Comparison of ENCODE assay signal across 16 cellular contexts in genomic region chr3:121473001-121473400, GRCh38.
A peak's percentile ranks its signal among the peaks of the same experiment; 100 is the strongest.
DNase-seq lines count a peak whose midpoint lies in the region; ATAC-seq and TF ChIP-seq lines count a peak whose summit lies in the region.
"Had no signal": no experiment of that assay in that cellular context is flagged by ENCODE, and none has a peak within 500 bp of the region (broad histone marks: within the 10 kb centered on the region; RNA-seq: fewer than 3 reads in every experiment).

No MANE protein-coding gene starts in this region.

- H3K36me3 Mint-ChIP-seq in stimulated activated naive CD8-positive, alpha-beta T cell treated with anti-CD3 and anti-CD28 coated beads, Interleukin-15, Interleukin-2, amounts not matched to agents 100 ng/mL and 50 ng/mL, for 24 hours (ENCODE audit: low read depth), result peaks cover 78% of the 10 kb centered on the region
- H3K36me3 Mint-ChIP-seq: CD4-positive, alpha-beta memory T cell had no signal

- no TSS peak for BruUV-seq in mammary epithelial cell (replicated peaks; lab: Mats Ljungman, UMichigan)

- no peak for TF ChIP-seq CTCF in astrocyte of the cerebellum (IDR thresholded peaks at IDR 0.05; ENCODE audit: low read depth, low read length, missing control alignments)
- no peak for TF ChIP-seq CTCF in osteoblast (IDR thresholded peaks at IDR 0.05; ENCODE audit: extremely low read depth, low read depth, low read length)
- no peak for TF ChIP-seq CTCF in mammary epithelial cell (conservative IDR thresholded peaks at IDR 0.05 in 1 of 2, IDR thresholded peaks at IDR 0.05 in 1 of 2; ENCODE audit: extremely low read depth in 1 of 2, insufficient read depth in 1 of 2, low read depth in 1 of 2, low read length in 2 of 2)

- H3K4me1 Mint-ChIP-seq in stimulated activated naive CD8-positive, alpha-beta T cell treated with anti-CD3 and anti-CD28 coated beads, Interleukin-15, Interleukin-2, amounts not matched to agents 100 ng/mL and 50 ng/mL, for 24 hours (ENCODE audit: low read depth), result peaks cover 4% of the 10 kb centered on the region
- H3K4me1 Mint-ChIP-seq: CD4-positive, alpha-beta memory T cell; H9 had no signal

- H3K79me2 ChIP-seq in osteoblast (ENCODE audit: insufficient read depth, low read length) (no peaks in the 10 kb centered on the region), mammary epithelial cell (ENCODE audit: insufficient read depth, low read length) (no peaks in the 10 kb centered on the region)

- H2AFZ ChIP-seq in osteoblast (ENCODE audit: low read length) (peak overlapping the region; percentile 45), mammary epithelial cell (ENCODE audit: low read depth, low read length) (no peak overlapping the region)

- H3K9me3 ChIP-seq in osteoblast (ENCODE audit: low read depth, low read length), result no peaks in the 10 kb centered on the region
- no peaks in the 10 kb centered on the region for H3K9me3 ChIP-seq in mammary epithelial cell (replicated peaks; ENCODE audit: insufficient read depth, low read length)

- no peaks in the 10 kb centered on the region for H3K27me3 ChIP-seq in osteoblast (ENCODE audit: insufficient read depth, low read length)
- H3K27me3 ChIP-seq in mammary epithelial cell (ENCODE audit: insufficient read depth, low read length), result no peaks in the 10 kb centered on the region

- dilution Hi-C loops in mammary epithelial cell (cut with HindIII; ENCODE audit: low sequenced_read_pairs), result no loop called here

- no peak for ATAC-seq in stimulated activated naive CD8-positive, alpha-beta T cell treated with anti-CD3 and anti-CD28 coated beads, Interleukin-15, Interleukin-2, amounts not matched to agents 100 U/mL and 50 U/mL, for 24 hours

- no peak overlapping the region for H3K27ac ChIP-seq in osteoblast (ENCODE audit: low read depth, low read length)
- no peak overlapping the region for H3K27ac ChIP-seq in mammary epithelial cell (ENCODE audit: insufficient read depth, low read depth, low read length)
- H3K27ac ChIP-seq: C4-2B had no signal

- H3K4me2 ChIP-seq in osteoblast (ENCODE audit: insufficient read depth, low read length), result no peak overlapping the region
- no peak overlapping the region for H3K4me2 ChIP-seq in mammary epithelial cell (ENCODE audit: insufficient read depth, low read depth, low read length)

- H4K20me1 ChIP-seq in osteoblast (ENCODE audit: insufficient read depth, low read length) (no peaks in the 10 kb centered on the region), mammary epithelial cell (ENCODE audit: insufficient read depth, low read length) (no peaks in the 10 kb centered on the region)

- no peak for DNase-seq in stimulated activated naive CD8-positive, alpha-beta T cell treated with anti-CD3 and anti-CD28 coated beads, Interleukin-15, Interleukin-2, amounts not matched to agents 100 U/mL and 50 U/mL, for 24 hours
- peak; percentile 37 for DNase-seq in astrocyte of the cerebellum (ENCODE audit: low read depth)
- DNase-seq in osteoblast (ENCODE audit: insufficient read length, low spot score, missing footprints), result no peak
- DNase-seq in GDM1 (lab: John Stamatoyannopoulos, UW), result no peak
- no peak for DNase-seq in mammary epithelial cell
- no peak for DNase-seq in SKM-1 treated with dmso at 0.1 percent for 144 hours (lab: John Stamatoyannopoulos, UW; ENCODE audit: unreplicated experiment)
- DNase-seq: ACHN; AML-193; CD4-positive, alpha-beta memory T cell; DMS153; DMS79; GF-D8; H9; IMR-90 had no signal

- no peak overlapping the region for H3K9ac ChIP-seq in mammary epithelial cell (ENCODE audit: insufficient read depth, low read length)

- CTCF ChIA-PET in mammary epithelial cell (lab: Charles Lee; ENCODE audit: low non-redundant PET), result no interaction called here

- H3K36me3 ChIP-seq in osteoblast (ENCODE audit: insufficient read depth, low read length), result no peaks in the 10 kb centered on the region
- peaks cover 12% of the 10 kb centered on the region for H3K36me3 ChIP-seq in mammary epithelial cell (ENCODE audit: insufficient read depth, low read length)

- H3K4me3 Mint-ChIP-seq in stimulated activated naive CD8-positive, alpha-beta T cell treated with anti-CD3 and anti-CD28 coated beads, Interleukin-15, Interleukin-2, amounts not matched to agents 100 ng/mL and 50 ng/mL, for 24 hours, result no peak overlapping the region
- H3K4me3 Mint-ChIP-seq: CD4-positive, alpha-beta memory T cell; H9 had no signal

- H3K4me3 ChIP-seq in astrocyte of the cerebellum (ENCODE audit: low read depth, low read length) (no peak overlapping the region), osteoblast (ENCODE audit: insufficient read depth, low read length) (no peak overlapping the region), mammary epithelial cell (replicated peaks in 1 of 3; ENCODE audit: insufficient read depth in 1 of 3, low read depth in 2 of 3, low read length in 3 of 3) (no peak overlapping the region)

- H3K4me1 ChIP-seq in osteoblast (ENCODE audit: insufficient read depth, low read length) (peaks cover 10% of the 10 kb centered on the region), mammary epithelial cell (ENCODE audit: insufficient read depth, low read length) (no peaks in the 10 kb centered on the region)

- H3K27me3 Mint-ChIP-seq in stimulated activated naive CD8-positive, alpha-beta T cell treated with anti-CD3 and anti-CD28 coated beads, Interleukin-15, Interleukin-2, amounts not matched to agents 100 ng/mL and 50 ng/mL, for 24 hours, result no peaks in the 10 kb centered on the region
- H3K27me3 Mint-ChIP-seq: CD4-positive, alpha-beta memory T cell had no signal

- 93% methylated on average over 2 of the region's 2 CpGs for WGBS in mammary epithelial cell (ENCODE audit: low coverage, missing lambda C conversion rate)

- H3K9me3 Mint-ChIP-seq in stimulated activated naive CD8-positive, alpha-beta T cell treated with anti-CD3 and anti-CD28 coated beads, Interleukin-15, Interleukin-2, amounts not matched to agents 100 ng/mL and 50 ng/mL, for 24 hours, result no peaks in the 10 kb centered on the region
- H3K9me3 Mint-ChIP-seq: CD4-positive, alpha-beta memory T cell; H9 had no signal

- peak overlapping the region; percentile 59 for H3K27ac Mint-ChIP-seq in stimulated activated naive CD8-positive, alpha-beta T cell treated with anti-CD3 and anti-CD28 coated beads, Interleukin-15, Interleukin-2, amounts not matched to agents 100 ng/mL and 50 ng/mL, for 24 hours
- H3K27ac Mint-ChIP-seq: CD4-positive, alpha-beta memory T cell; H9 had no signal

- in situ Hi-C loops in astrocyte of the cerebellum (cut with HindIII; ENCODE audit: low sequenced_read_pairs), result no loop called here
- in situ Hi-C loops in mammary epithelial cell (cut with MboI; ENCODE audit: low sequenced_read_pairs in 2 of 2), result no loop called here

- intact Hi-C loops in mammary epithelial cell (cut with micrococcal nuclease), result no loop called here
